In the genomic region with DNA sequence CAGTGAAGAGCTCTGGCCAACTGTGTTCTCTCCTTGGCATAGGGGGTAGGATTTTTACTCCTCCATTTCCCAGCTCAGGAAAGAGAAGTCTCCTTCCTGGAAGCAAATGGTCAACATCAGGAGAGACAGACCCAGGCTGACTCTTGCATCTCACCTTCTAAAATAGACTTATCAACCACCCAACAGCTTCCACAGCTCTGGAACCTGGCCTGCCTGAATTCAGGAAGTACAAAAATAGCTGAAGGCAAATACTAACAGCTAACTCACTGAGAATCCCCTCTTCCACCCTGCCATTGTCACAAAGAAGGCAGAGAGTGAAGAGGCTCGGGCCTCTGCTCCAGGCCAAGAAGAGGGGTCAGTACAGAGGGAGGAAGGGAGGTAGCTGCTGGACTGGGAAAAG, we compare ENCODE assay signal across 21 cellular contexts.
A peak's percentile ranks its signal among the peaks of the same experiment; 100 is the strongest.
DNase-seq lines count a peak whose midpoint lies in the region; ATAC-seq and TF ChIP-seq lines count a peak whose summit lies in the region.
"Had no signal": no experiment of that assay in that cellular context is flagged by ENCODE, and none has a peak within 500 bp of the region (broad histone marks: within the 10 kb centered on the region; RNA-seq: fewer than 3 reads in every experiment).

No MANE protein-coding gene starts in this region.

- H3K4me1 ChIP-seq in cardiac muscle cell (ENCODE audit: low read depth) = peaks cover 38% of the 10 kb centered on the region
- peaks cover 0 to 26% (median 8%) of the 10 kb centered on the region in 9 donors for H3K4me1 ChIP-seq in heart right ventricle
- H3K4me1 ChIP-seq in right atrium auricular region = peaks cover 0 to 6% of the 10 kb centered on the region in 2 donors
- no peaks in the 10 kb centered on the region for H3K4me1 ChIP-seq in testis
- H3K4me1 ChIP-seq in uterus = no peaks in the 10 kb centered on the region
- H3K4me1 ChIP-seq: A549, BE2C had no signal

- DNase-seq in cardiac muscle cell (ENCODE audit: low read depth in 1 of 2, low spot score in 1 of 2) (no peak), Right ventricle myocardium inferior (ENCODE audit: missing footprints) (no peak), heart right ventricle (no peak), right atrium auricular region (ENCODE audit: low spot score) (no peak), testis (no peak), uterus (no peak)
- DNase-seq: 8988T; CD4-positive, alpha-beta T cell; CD8-positive, alpha-beta memory T cell; DMS 273 treated with DMSO at 0.1 percent for 48 hours; DMS79; EL; GDM1; H9 had no signal

- H3K36me3 ChIP-seq in cardiac muscle cell (no peaks in the 10 kb centered on the region), heart right ventricle (no peaks in the 10 kb centered on the region), right atrium auricular region (no peaks in the 10 kb centered on the region), testis (ENCODE audit: low read depth, missing control alignments) (no peaks in the 10 kb centered on the region), uterus (no peaks in the 10 kb centered on the region)
- H3K36me3 ChIP-seq: BE2C; BLaER1 treated with 17β-estradiol and CSF1 and Interleukin-3, amounts not matched to agents 10 nM and 100 nM had no signal

- H3K27ac ChIP-seq in cardiac muscle cell (peak overlapping the region; percentile 61), heart right ventricle (peak overlapping the region in 7 of 10 donors; percentile 6 to 72 (median 45)), right atrium auricular region (peak overlapping the region; percentile 67 to 83), testis (no peak overlapping the region), uterus (no peak overlapping the region)
- H3K27ac ChIP-seq: A549; BLaER1 treated with 17β-estradiol and CSF1 and Interleukin-3, amounts not matched to agents 10 nM and 100 nM had no signal

- no peak for ATAC-seq in Right ventricle myocardium inferior
- ATAC-seq in heart right ventricle = peak in 7 of 8 donors; percentile 13 to 68 (median 32)
- no peak for ATAC-seq in GM19035 (IDR thresholded peaks at IDR 0.05; ENCODE audit: unreplicated experiment)
- ATAC-seq: HCT116 had no signal

- H3K9me3 ChIP-seq in cardiac muscle cell (ENCODE audit: low read depth) = no peaks in the 10 kb centered on the region
- H3K9me3 ChIP-seq in heart right ventricle = peaks cover 0 to 10% (median 0%) of the 10 kb centered on the region in 11 donors
- H3K9me3 ChIP-seq in right atrium auricular region = no peaks in the 10 kb centered on the region
- no peaks in the 10 kb centered on the region for H3K9me3 ChIP-seq in testis
- no peaks in the 10 kb centered on the region for H3K9me3 ChIP-seq in uterus
- H3K9me3 ChIP-seq: A549, BE2C had no signal

- TF ChIP-seq CTCF in cardiac muscle cell (IDR thresholded peaks at IDR 0.05; ENCODE audit: low read depth, low read length) (no peak), heart right ventricle (IDR thresholded peaks at IDR 0.05) (no peak), right atrium auricular region (IDR thresholded peaks at IDR 0.05) (no peak), testis (IDR thresholded peaks at IDR 0.05) (no peak), uterus (IDR thresholded peaks at IDR 0.05) (no peak)

- H3K4me3 ChIP-seq in cardiac muscle cell (no peak overlapping the region), heart right ventricle (no peak overlapping the region), right atrium auricular region (no peak overlapping the region), testis (no peak overlapping the region), uterus (no peak overlapping the region)
- H3K4me3 ChIP-seq: A549; BLaER1 treated with 17β-estradiol and CSF1 and Interleukin-3, amounts not matched to agents 10 nM and 100 nM; GM12878; GM23338 had no signal

- TF ChIP-seq POLR2A in testis (IDR thresholded peaks at IDR 0.05) = no peak
- no peak for TF ChIP-seq POLR2A in uterus (IDR thresholded peaks at IDR 0.05)

- H3K27me3 ChIP-seq in cardiac muscle cell = no peaks in the 10 kb centered on the region
- H3K27me3 ChIP-seq in heart right ventricle = no peaks in the 10 kb centered on the region
- H3K27me3 ChIP-seq in right atrium auricular region = no peaks in the 10 kb centered on the region
- H3K27me3 ChIP-seq in testis = no peaks in the 10 kb centered on the region
- no peaks in the 10 kb centered on the region for H3K27me3 ChIP-seq in uterus
- H3K27me3 ChIP-seq: BE2C; BLaER1 treated with 17β-estradiol and CSF1 and Interleukin-3, amounts not matched to agents 10 nM and 100 nM had no signal

- 20 to 32% methylated on average over 1 of the region's 1 CpG for WGBS in heart right ventricle, 2 donors
- WGBS in testis, 2 donors = 67 to 74% methylated on average over 1 of the region's 1 CpG

- intact Hi-C loops in Right ventricle myocardium inferior (cut with DNase I) (no loop called here), heart right ventricle (cut with DNase I) (loop anchor here in 3 of 10 donors (5.0 kb wide), 1 partner anchor 95 kb away; no protein-coding TSS in a partner anchor), testis (cut with DNase I; ENCODE audit: low total_unique reads) (no loop called here), uterus (cut with DNase I; ENCODE audit: low total_unique reads) (no loop called here)

Comparison
In these comparisons a context has a peak if more than half of its experiments do, and no peak if none do; other contexts are left out.
1. ATAC-seq: peak in heart right ventricle (7 of 8); none in Right ventricle myocardium inferior (single experiment) and GM19035 (single experiment).
2. H3K27ac ChIP-seq: peak in cardiac muscle cell (single experiment), heart right ventricle (7 of 10) and right atrium auricular region (2 of 2); none in testis (0 of 2) and uterus (0 of 2).